22 cellular contexts compared by ENCODE assay signal in the genomic region with DNA sequence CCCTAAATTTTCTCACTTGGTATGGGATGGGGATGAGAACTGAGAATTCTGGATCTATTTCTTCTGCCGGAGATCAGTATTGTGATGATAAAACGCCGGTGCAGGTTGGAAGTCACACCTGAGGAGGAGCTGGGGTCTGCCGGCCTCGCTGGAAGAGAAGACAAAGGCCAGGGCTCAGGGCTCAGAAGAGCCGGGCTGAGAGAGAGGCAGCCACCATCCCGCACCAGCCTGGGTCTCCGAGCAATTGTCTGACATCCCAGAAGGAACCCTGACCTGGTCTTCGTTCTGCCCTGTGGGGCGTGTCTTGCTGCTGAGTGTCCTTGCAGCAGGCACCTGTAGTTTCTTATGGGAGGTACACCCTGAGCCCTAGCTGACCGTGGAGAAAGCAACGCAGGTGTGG. TPM values are rescaled to one million over a fixed set of nuclear protein-coding genes. Genes with fewer than 3 reads are reported as not detected.
A peak's percentile ranks its signal among the peaks of the same experiment; 100 is the strongest.
DNase-seq lines count a peak whose midpoint lies in the region; ATAC-seq and TF ChIP-seq lines count a peak whose summit lies in the region.
"Had no signal": no experiment of that assay in that cellular context is flagged by ENCODE, and none has a peak within 500 bp of the region (broad histone marks: within the 10 kb centered on the region; RNA-seq: fewer than 3 reads in every experiment).

No MANE protein-coding gene starts in this region.

- no peak overlapping the region for H3K4me3 ChIP-seq in GM23338
- no peak overlapping the region for H3K4me3 ChIP-seq in neuronal stem cell (ENCODE audit: low read length in 2 of 2)
- H3K4me3 ChIP-seq: A549; BLaER1 treated with 17β-estradiol and CSF1 and Interleukin-3, amounts not matched to agents 10 nM and 100 nM; GM12878; HAP-1 had no signal

- no CpG with 5 or more reads among the region's 12 CpGs for WGBS in neuronal stem cell (ENCODE audit: extremely low coverage in 2 of 2, insufficient read length in 2 of 2, insufficient replicate concordance in 1 of 2), 2 donors

- H3K9me3 Mint-ChIP-seq in GM23338 (peaks cover 91% of the 10 kb centered on the region), WTC11 (peaks cover 28% of the 10 kb centered on the region)
- H3K9me3 Mint-ChIP-seq: CD4-positive, alpha-beta T cell had no signal

- H3K4me2 ChIP-seq in GM23338 = no peak overlapping the region
- H3K4me2 ChIP-seq in neuronal stem cell (ENCODE audit: insufficient read depth, low read length, poor library complexity, severe bottlenecking) = no peak overlapping the region
- H3K4me2 ChIP-seq: A549; BLaER1 treated with 17β-estradiol and CSF1 and Interleukin-3, amounts not matched to agents 10 nM and 100 nM had no signal

- DNase-seq in GM23338 (ENCODE audit: low spot score) = peak; percentile 27
- DNase-seq in WTC11 (ENCODE audit: low spot score) = no peak
- no peak for DNase-seq in neuronal stem cell (ENCODE audit: low spot score)
- no peak for DNase-seq in NOMO-1 treated with DMSO at 0.1 percent for 48 hours (lab: John Stamatoyannopoulos, UW; ENCODE audit: unreplicated experiment)
- DNase-seq: 8988T; ACHN; AML-193; BE2C; CD4-positive, alpha-beta T cell; CD8-positive, alpha-beta memory T cell; DMS 273 treated with DMSO at 0.1 percent for 48 hours; DMS79; EL; GDM1; HFFc6 had no signal

- H3K27me3 ChIP-seq in GM23338 (ENCODE audit: insufficient read depth) (no peaks in the 10 kb centered on the region), neuronal stem cell (ENCODE audit: control insufficient read depth in 3 of 3, insufficient read depth in 3 of 3, low read depth in 1 of 3, low read length in 3 of 3) (peaks cover 0 to 11% (median 0%) of the 10 kb centered on the region in 3 experiments)
- H3K27me3 ChIP-seq: BLaER1 treated with 17β-estradiol and CSF1 and Interleukin-3, amounts not matched to agents 10 nM and 100 nM had no signal

- no peaks in the 10 kb centered on the region for H3K79me2 ChIP-seq in GM23338 (replicated peaks; ENCODE audit: insufficient read depth)

- H3K4me1 ChIP-seq in GM23338 (ENCODE audit: insufficient read depth) (peaks cover 10% of the 10 kb centered on the region), neuronal stem cell (ENCODE audit: control insufficient read depth in 2 of 2, insufficient read depth in 1 of 2, low read depth in 1 of 2, low read length in 2 of 2) (peaks cover 0 to 4% of the 10 kb centered on the region in 2 donors)
- H3K4me1 ChIP-seq: A549; BE2C; BLaER1 treated with 17β-estradiol and CSF1 and Interleukin-3, amounts not matched to agents 10 nM and 100 nM; HAP-1 had no signal

- H3K14ac ChIP-seq in neuronal stem cell (ENCODE audit: low read length) = no peak overlapping the region

- peak overlapping the region; percentile 99 for H4K8ac ChIP-seq in neuronal stem cell (ENCODE audit: low read depth, low read length)

- no peak overlapping the region for H2BK15ac ChIP-seq in neuronal stem cell (ENCODE audit: low read length)

- no peak overlapping the region for H3K9ac ChIP-seq in neuronal stem cell (ENCODE audit: low read depth, low read length, poor library complexity)
- H3K9ac ChIP-seq: BLaER1 treated with 17β-estradiol and CSF1 and Interleukin-3, amounts not matched to agents 10 nM and 100 nM had no signal

- no peak overlapping the region for H3K4ac ChIP-seq in neuronal stem cell (ENCODE audit: low read length)

- H3K4me1 Mint-ChIP-seq in GM23338 (peaks cover 5% of the 10 kb centered on the region; the same call in 1 of the 3 replicates), WTC11 (peaks cover 22% of the 10 kb centered on the region)
- H3K4me1 Mint-ChIP-seq: CD14-positive monocyte; CD8-positive, alpha-beta memory T cell had no signal

- H3K36me3 ChIP-seq in GM23338 (ENCODE audit: insufficient read depth) = no peaks in the 10 kb centered on the region
- H3K36me3 ChIP-seq in neuronal stem cell (replicated peaks in 1 of 2; ENCODE audit: control insufficient read depth in 2 of 2, insufficient read depth in 2 of 2, low read length in 2 of 2) = no peaks in the 10 kb centered on the region
- H3K36me3 ChIP-seq: BE2C, HAP-1 had no signal

- no peak overlapping the region for H2AK5ac ChIP-seq in neuronal stem cell (ENCODE audit: low read depth, low read length)

- H4K20me1 ChIP-seq in GM23338 (replicated peaks; ENCODE audit: insufficient read depth) = no peaks in the 10 kb centered on the region
- H4K20me1 ChIP-seq: BLaER1 treated with 17β-estradiol and CSF1 and Interleukin-3, amounts not matched to agents 10 nM and 100 nM had no signal

- H4K91ac ChIP-seq in neuronal stem cell (ENCODE audit: low read depth, low read length, poor library complexity) = no peak overlapping the region

- no peaks in the 10 kb centered on the region for H3K79me1 ChIP-seq in neuronal stem cell (ENCODE audit: low read depth, low read length)

- H3K18ac ChIP-seq in neuronal stem cell (ENCODE audit: low read length) = peak overlapping the region; percentile 5

- CTCF ChIA-PET in WTC11 (lab: Charles Lee) = no interaction called here

- TF ChIP-seq CTCF in GM23338 (conservative IDR thresholded peaks at IDR 0.05; ENCODE audit: low read depth in 2 of 2) (no peak), WTC11 (IDR thresholded peaks at IDR 0.05) (no peak)

- peak; percentile 52 for ATAC-seq in GM23338
- ATAC-seq in WTC11 = peak; percentile 67
- ATAC-seq in HG03469 (IDR thresholded peaks at IDR 0.05; ENCODE audit: unreplicated experiment) = no peak
- no peak for ATAC-seq in GM18873 (IDR thresholded peaks at IDR 0.05; ENCODE audit: low FRiP score, unreplicated experiment)
- ATAC-seq: A549, GM12878 had no signal

- 0 out of 2 replicates have a peak, but pooled peaks cover 3% of the 10 kb centered on the region for H3K9me2 ChIP-seq in GM23338 (ENCODE audit: insufficient read depth)

- H3K9me3 ChIP-seq in neuronal stem cell (replicated peaks in 1 of 2; ENCODE audit: control insufficient read depth in 2 of 2, insufficient read depth in 1 of 2, low read depth in 1 of 2, low read length in 2 of 2) = peaks cover 0 to 2% of the 10 kb centered on the region in 2 donors
- H3K9me3 ChIP-seq: BE2C had no signal

- H3K27me3 Mint-ChIP-seq in GM23338 (ENCODE audit: insufficient read depth, low read depth, poor library complexity) (peaks cover 3% of the 10 kb centered on the region), WTC11 (ENCODE audit: low read depth) (peaks cover 16% of the 10 kb centered on the region)

- H3K27ac Mint-ChIP-seq in GM23338 (no peak overlapping the region), WTC11 (no peak overlapping the region)
- H3K27ac Mint-ChIP-seq: CD4-positive, alpha-beta T cell; CD8-positive, alpha-beta memory T cell; HFFc6 had no signal

- H2BK5ac ChIP-seq in neuronal stem cell (ENCODE audit: low read length) = no peak overlapping the region

- H3K23ac ChIP-seq in neuronal stem cell (ENCODE audit: low read depth, low read length, poor library complexity) = no peak overlapping the region

- no peaks in the 10 kb centered on the region for H3F3A ChIP-seq in GM23338 (replicated peaks; ENCODE audit: low read depth)

- H2AFZ ChIP-seq in GM23338 = peak overlapping the region; percentile 94
- no peak overlapping the region for H2AFZ ChIP-seq in neuronal stem cell (ENCODE audit: low read length)

- H3K4me3 Mint-ChIP-seq in GM23338 (no peak overlapping the region), WTC11 (no peak overlapping the region)
- H3K4me3 Mint-ChIP-seq: CD14-positive monocyte; CD4-positive, alpha-beta T cell; CD8-positive, alpha-beta memory T cell; HFFc6 had no signal

- peaks cover 27% of the 10 kb centered on the region for H3K36me3 Mint-ChIP-seq in GM23338 (ENCODE audit: low read depth)
- peaks cover 29% of the 10 kb centered on the region for H3K36me3 Mint-ChIP-seq in WTC11
- H3K36me3 Mint-ChIP-seq: CD14-positive monocyte; CD8-positive, alpha-beta memory T cell had no signal

- H3K27ac ChIP-seq in GM23338 (ENCODE audit: low read depth) (no peak overlapping the region), neuronal stem cell (replicated peaks; ENCODE audit: low read length) (no peak overlapping the region)
- H3K27ac ChIP-seq: A549; BLaER1 treated with 17β-estradiol and CSF1 and Interleukin-3, amounts not matched to agents 10 nM and 100 nM had no signal

- POLR2A ChIA-PET in WTC11 (lab: Charles Lee) = no interaction called here

- H2BK12ac ChIP-seq in neuronal stem cell (ENCODE audit: low read length) = no peak overlapping the region

- H2BK120ac ChIP-seq in neuronal stem cell (ENCODE audit: low read depth, low read length) = no peak overlapping the region

TF ChIP-seq in GM23338, 12 proteins besides CTCF, POLR2A, EP300 and RAD21:
- TF ChIP-seq EZH2 (IDR thresholded peaks at IDR 0.05; ENCODE audit: low read depth, unreplicated experiment) = no peak
- TF ChIP-seq EZH2phosphoT487 (IDR thresholded peaks at IDR 0.05; ENCODE audit: unreplicated experiment) = no peak
- no peak for TF ChIP-seq ZNF331 (CRISPR knock-in tag; IDR thresholded peaks at IDR 0.05; ENCODE audit: low read depth)
- no peak for TF ChIP-seq STAT1 (IDR thresholded peaks at IDR 0.05; ENCODE audit: unreplicated experiment)
- TF ChIP-seq CREB1 (CRISPR knock-in tag; IDR thresholded peaks at IDR 0.05; ENCODE audit: low read depth) = no peak

TF ChIP-seq in WTC11, 78 proteins besides CTCF, POLR2A, EP300 and RAD21 (continues in another document):
- no peak for TF ChIP-seq SOX15 (CRISPR knock-in tag; IDR thresholded peaks at IDR 0.05)
- no peak for TF ChIP-seq ZNF263 (CRISPR knock-in tag; IDR thresholded peaks at IDR 0.05; ENCODE audit: low read depth)
- TF ChIP-seq, protein P1, sequence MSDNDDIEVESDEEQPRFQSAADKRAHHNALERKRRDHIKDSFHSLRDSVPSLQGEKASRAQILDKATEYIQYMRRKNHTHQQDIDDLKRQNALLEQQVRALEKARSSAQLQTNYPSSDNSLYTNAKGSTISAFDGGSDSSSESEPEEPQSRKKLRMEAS (CRISPR knock-in tag; IDR thresholded peaks at IDR 0.05) = no peak
- no peak for TF ChIP-seq ZNF396 (CRISPR knock-in tag; IDR thresholded peaks at IDR 0.05; ENCODE audit: borderline replicate concordance)
- TF ChIP-seq, protein P2, sequence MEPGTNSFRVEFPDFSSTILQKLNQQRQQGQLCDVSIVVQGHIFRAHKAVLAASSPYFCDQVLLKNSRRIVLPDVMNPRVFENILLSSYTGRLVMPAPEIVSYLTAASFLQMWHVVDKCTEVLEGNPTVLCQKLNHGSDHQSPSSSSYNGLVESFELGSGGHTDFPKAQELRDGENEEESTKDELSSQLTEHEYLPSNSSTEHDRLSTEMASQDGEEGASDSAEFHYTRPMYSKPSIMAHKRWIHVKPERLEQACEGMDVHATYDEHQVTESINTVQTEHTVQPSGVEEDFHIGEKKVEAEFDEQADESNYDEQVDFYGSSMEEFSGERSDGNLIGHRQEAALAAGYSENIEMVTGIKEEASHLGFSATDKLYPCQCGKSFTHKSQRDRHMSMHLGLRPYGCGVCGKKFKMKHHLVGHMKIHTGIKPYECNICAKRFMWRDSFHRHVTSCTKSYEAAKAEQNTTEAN (CRISPR knock-in tag; IDR thresholded peaks at IDR 0.05) = no peak

RNA-seq across cellular contexts. Expression of a gene that starts 31.4 kb away (rescaled TPM):
- total RNA-seq in GM23338 (2014; rRNA removed; shearing (Covaris generic)) = 29.0 and 39.8 TPM in 2 replicates
- polyA plus RNA-seq in GM23338 (2016; fragmentation: Nextera tagmentation; extraction: Ambion mirVana) = 11.0 and 16.9 TPM in 2 replicates
- 81.3 to 87.0 TPM (median 83.8 TPM) in 3 replicates for total RNA-seq in WTC11 (2021)
- polyA plus RNA-seq in neuronal stem cell (2013, experiment 1 of 2) = 10.3 TPM
- polyA plus RNA-seq in neuronal stem cell (2013, experiment 2 of 2) = 10.9 TPM
- total RNA-seq: CD8-positive, alpha-beta memory T cell; HFFc6 had no signal
- polyA plus RNA-seq: A549; CD14-positive monocyte; CD8-positive, alpha-beta memory T cell had no signal

Comparison
In these comparisons a context has a peak if more than half of its experiments do, and no peak if none do; other contexts are left out.
1. ATAC-seq: peak in GM23338 (single experiment) and WTC11 (single experiment); none in HG03469 (single experiment) and GM18873 (single experiment).